Comparison of ENCODE assay signal across 1 cellular context in the genomic region with DNA sequence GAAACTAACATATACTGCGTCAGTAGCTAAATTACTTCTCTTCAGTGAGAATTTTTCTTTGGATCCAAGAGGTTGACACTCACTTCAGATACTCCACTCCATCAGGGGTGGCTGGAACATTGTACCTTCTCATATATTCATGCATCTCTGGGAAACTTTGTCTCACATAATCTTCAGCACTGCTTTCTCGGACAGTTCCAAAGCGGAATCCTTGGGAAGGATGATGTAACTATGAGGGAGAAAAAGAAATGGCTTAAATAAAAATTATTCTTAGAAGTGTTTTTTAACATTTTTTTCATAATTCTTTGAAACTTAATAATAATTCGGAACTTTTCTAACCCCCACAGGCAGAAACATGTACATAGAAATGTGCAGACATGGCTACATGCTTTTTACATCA.
TF ChIP-seq lines count a peak whose summit lies in the region.

No MANE protein-coding gene starts in this region.

TF ChIP-seq in IMR-90, 13 proteins besides CTCF, POLR2A, EP300 and RAD21:
- no peak for TF ChIP-seq CHD1 (IDR thresholded peaks at IDR 0.05; ENCODE audit: low read depth, low read length)
- TF ChIP-seq NFE2L2 (IDR thresholded peaks at IDR 0.05; ENCODE audit: low read depth, low read length) = no peak
- no peak for TF ChIP-seq FOS (IDR thresholded peaks at IDR 0.05; ENCODE audit: low read depth, low read length)
- no peak for TF ChIP-seq BHLHE40 (IDR thresholded peaks at IDR 0.05; ENCODE audit: low read depth, low read length)
- peak; percentile 47; the same call in 1 of the 2 replicates for TF ChIP-seq CEBPB (IDR thresholded peaks at IDR 0.05; ENCODE audit: low read depth, low read length)
